15 cellular contexts compared by ENCODE assay signal in the genomic region with DNA sequence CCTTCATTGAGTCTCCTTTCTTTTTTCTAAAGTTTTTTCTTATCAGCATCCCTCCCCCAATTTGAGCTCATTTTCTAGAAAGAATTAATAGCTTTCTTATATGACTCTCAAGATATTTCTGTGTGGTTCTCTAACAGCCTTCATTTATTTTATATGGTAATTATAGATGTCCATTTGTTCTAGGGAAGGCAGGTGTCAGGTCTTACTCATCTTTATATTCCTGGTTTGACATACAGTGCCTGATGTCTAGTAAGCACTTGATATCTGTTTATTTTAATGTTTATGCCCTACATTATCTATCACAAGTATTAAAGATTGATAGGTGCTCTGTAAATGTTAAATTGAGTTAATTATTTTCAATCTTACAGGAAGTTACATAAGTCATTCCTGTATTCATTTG.
DNase-seq lines count a peak whose midpoint lies in the region; ATAC-seq and TF ChIP-seq lines count a peak whose summit lies in the region.
"Had no signal": no experiment of that assay in that cellular context is flagged by ENCODE, and none has a peak within 500 bp of the region (broad histone marks: within the 10 kb centered on the region; RNA-seq: fewer than 3 reads in every experiment).

No MANE protein-coding gene starts in this region.

- no peak for TF ChIP-seq CTCF in right lobe of liver (IDR thresholded peaks at IDR 0.05)
- no peak for TF ChIP-seq CTCF in psoas muscle (IDR thresholded peaks at IDR 0.05)

- H3K36me3 ChIP-seq in right lobe of liver (no peaks in the 10 kb centered on the region), psoas muscle (ENCODE audit: insufficient read depth in 1 of 2, low read depth in 1 of 2) (no peaks in the 10 kb centered on the region)
- H3K36me3 ChIP-seq: BE2C, HAP-1 had no signal

- H3K27ac Mint-ChIP-seq in central memory CD8-positive, alpha-beta T cell (ENCODE audit: low read depth): peak overlapping the region; percentile 25
- H3K27ac Mint-ChIP-seq: CD4-positive, CD25-positive, alpha-beta regulatory T cell; IgD-negative memory B cell had no signal

- ATAC-seq in central memory CD8-positive, alpha-beta T cell (replicated peaks; ENCODE audit: extremely low read depth, poor library complexity, severe bottlenecking): no peak
- ATAC-seq in right lobe of liver (peak in 1 of 4 donors; percentile 3), psoas muscle (peak in 3 of 4 donors; percentile 68 to 78 (median 70)), GM21526 (IDR thresholded peaks at IDR 0.05; ENCODE audit: low FRiP score, unreplicated experiment) (no peak), HG02973 (IDR thresholded peaks at IDR 0.05; ENCODE audit: unreplicated experiment) (no peak)
- no peak for ATAC-seq in activated CD4-positive, CD25-positive, alpha-beta regulatory T cell treated with anti-CD3 and anti-CD28 coated beads, Interleukin-2, amount 50 U/mL, for 24 hours

- H3K4me1 Mint-ChIP-seq in central memory CD8-positive, alpha-beta T cell: peaks cover 5% of the 10 kb centered on the region
- H3K4me1 Mint-ChIP-seq: CD8-positive, alpha-beta memory T cell had no signal

- H3K36me3 Mint-ChIP-seq in central memory CD8-positive, alpha-beta T cell (ENCODE audit: insufficient read depth): peaks cover 3% of the 10 kb centered on the region
- H3K36me3 Mint-ChIP-seq: CD4-positive, CD25-positive, alpha-beta regulatory T cell; CD8-positive, alpha-beta memory T cell; IgD-negative memory B cell had no signal

- H3K4me3 ChIP-seq in right lobe of liver (no peak overlapping the region), psoas muscle (no peak overlapping the region)
- H3K4me3 ChIP-seq: GM23248, HAP-1 had no signal

- H3K4me1 ChIP-seq in right lobe of liver (peaks cover 0 to 76% (median 36%) of the 10 kb centered on the region in 4 donors), psoas muscle (peaks cover 23% of the 10 kb centered on the region)
- H3K4me1 ChIP-seq: BE2C, HAP-1 had no signal

- no peak for TF ChIP-seq POLR2A in right lobe of liver (IDR thresholded peaks at IDR 0.05)

- H3K9me3 Mint-ChIP-seq in central memory CD8-positive, alpha-beta T cell: no peaks in the 10 kb centered on the region
- H3K9me3 Mint-ChIP-seq: CD4-positive, CD25-positive, alpha-beta regulatory T cell; CD8-positive, alpha-beta memory T cell; IgD-negative memory B cell had no signal

- H3K9me3 ChIP-seq in right lobe of liver: no peaks in the 10 kb centered on the region
- no peaks in the 10 kb centered on the region for H3K9me3 ChIP-seq in psoas muscle
- H3K9me3 ChIP-seq: BE2C, HAP-1 had no signal

- H3K27me3 ChIP-seq in right lobe of liver (no peaks in the 10 kb centered on the region), psoas muscle (ENCODE audit: insufficient read depth in 3 of 3, low read length in 2 of 3) (no peaks in the 10 kb centered on the region)
- H3K27me3 ChIP-seq: BE2C had no signal

- no peak overlapping the region for H3K4me3 Mint-ChIP-seq in central memory CD8-positive, alpha-beta T cell
- H3K4me3 Mint-ChIP-seq: CD4-positive, CD25-positive, alpha-beta regulatory T cell; CD8-positive, alpha-beta memory T cell; IgD-negative memory B cell had no signal

- intact Hi-C loops in right lobe of liver (cut with DNase I) (no loop called here), psoas muscle (cut with DNase I) (no loop called here)

- no peaks in the 10 kb centered on the region for H3K27me3 Mint-ChIP-seq in central memory CD8-positive, alpha-beta T cell
- H3K27me3 Mint-ChIP-seq: CD4-positive, CD25-positive, alpha-beta regulatory T cell; CD8-positive, alpha-beta memory T cell; IgD-negative memory B cell had no signal

- DNase-seq in central memory CD8-positive, alpha-beta T cell (ENCODE audit: low spot score in 2 of 2): no peak
- DNase-seq in right lobe of liver (no peak), psoas muscle (no peak)
- DNase-seq: ACHN; BE2C; C1 segment of cervical spinal cord; CD4-positive, CD25-positive, alpha-beta regulatory T cell; CD8-positive, alpha-beta memory T cell; COR-L47; GM23248 had no signal

- H3K27ac ChIP-seq in right lobe of liver (peak overlapping the region; percentile 35 to 83 (median 79)), psoas muscle (no peak overlapping the region)
- H3K27ac ChIP-seq: GM23248 had no signal

Comparison
In these comparisons a context has a peak if more than half of its experiments do, and no peak if none do; other contexts are left out.
1. ATAC-seq: peak in psoas muscle (3 of 4); none in central memory CD8-positive, alpha-beta T cell (single experiment), GM21526 (single experiment), HG02973 (single experiment) and activated CD4-positive, CD25-positive, alpha-beta regulatory T cell treated with anti-CD3 and anti-CD28 coated beads, Interleukin-2, amount 50 U/mL, for 24 hours (0 of 2).